ENCODE assay signal across 25 cellular contexts in the genomic region with DNA sequence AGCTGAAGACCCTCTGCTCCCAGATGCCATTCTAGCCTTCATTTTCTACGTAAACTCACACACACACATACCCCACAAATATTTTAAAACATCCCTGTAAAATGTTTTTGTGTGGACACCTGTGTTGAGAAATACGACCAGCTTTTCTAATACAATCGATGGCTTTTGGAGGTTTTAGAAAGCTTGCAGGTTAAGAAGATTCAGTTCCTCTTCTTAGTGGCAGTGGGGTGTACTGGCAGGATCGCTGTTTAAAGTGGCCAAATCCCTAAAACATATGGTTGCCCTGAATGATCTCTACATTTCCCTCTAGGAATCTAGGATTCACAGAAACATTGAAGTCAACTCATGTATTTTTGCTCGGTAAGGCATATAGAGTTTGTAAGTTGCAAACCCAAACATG.
"Had no signal": no experiment of that assay in that cellular context is flagged by ENCODE, and none has a peak within 500 bp of the region (broad histone marks: within the 10 kb centered on the region; RNA-seq: fewer than 3 reads in every experiment).

No MANE protein-coding gene starts in this region.

- H3K4me3 Mint-ChIP-seq: activated CD4-positive, alpha-beta T cell treated with anti-CD3 and anti-CD28 coated beads, Interleukin-2, amount 10 ng/mL, durations not matched to agents 7 days and 5 days; activated CD8-positive, alpha-beta T cell treated with anti-CD3 and anti-CD28 coated beads for 36 hours; effector memory CD8-positive, alpha-beta T cell; mesothelial cell of epicardium; naive thymus-derived CD8-positive, alpha-beta T cell; neural progenitor cell; stimulated activated naive CD8-positive, alpha-beta T cell treated with anti-CD3 and anti-CD28 coated beads, Interleukin-15, Interleukin-2, amounts not matched to agents 100 ng/mL and 50 ng/mL, for 24 hours had no signal

- H3K27me3 Mint-ChIP-seq: activated CD4-positive, alpha-beta T cell treated with anti-CD3 and anti-CD28 coated beads, Interleukin-2, amount 10 ng/mL, durations not matched to agents 7 days and 5 days had no signal

- H3K4me3 ChIP-seq: ascending aorta, dorsolateral prefrontal cortex, gastrocnemius medialis, neural progenitor cell, right lobe of liver, skin epidermis, tibial artery had no signal

- H2AFZ ChIP-seq: neural progenitor cell had no signal

- H3K4me2 ChIP-seq: neural progenitor cell had no signal

- H3K9me3 ChIP-seq: ascending aorta, gastrocnemius medialis, right lobe of liver, tibial artery had no signal

- H3K9ac ChIP-seq: neural progenitor cell had no signal

- H3K27ac ChIP-seq: ascending aorta, dorsolateral prefrontal cortex, gastrocnemius medialis, neural progenitor cell, right lobe of liver, skin epidermis, tibial artery, VCaP had no signal

- DNase-seq: activated CD4-positive, alpha-beta T cell treated with anti-CD3 and anti-CD28 coated beads, Interleukin-2, amount 10 ng/mL, durations not matched to agents 7 days and 5 days; activated CD4-positive, CD25-positive, alpha-beta regulatory T cell treated with anti-CD3 and anti-CD28 coated beads, Interleukin-2, amount 50 U/mL, for 72 hours; activated CD8-positive, alpha-beta T cell treated with anti-CD3 and anti-CD28 coated beads for 36 hours; central memory CD4-positive, alpha-beta T cell; dorsolateral prefrontal cortex; effector memory CD8-positive, alpha-beta T cell; gastrocnemius medialis; hippocampal formation; left ventricle myocardium superior; mammary epithelial cell; naive thymus-derived CD8-positive, alpha-beta T cell; posterior cingulate gyrus; right lobe of liver; stimulated activated CD4-positive, alpha-beta T cell treated with anti-CD3 and anti-CD28 coated beads, Interleukin-1b, Interleukin-23, amount 100 ng/mL, for 48 hours; tibial artery had no signal

- H3K36me3 Mint-ChIP-seq: activated naive CD4-positive, alpha-beta T cell treated with anti-CD3 and anti-CD28 coated beads, Interleukin-2, amount 50 U/mL, for 72 hours; mesothelial cell of epicardium; neural progenitor cell had no signal

- H3K27me3 ChIP-seq: ascending aorta, dorsolateral prefrontal cortex, gastrocnemius medialis, right lobe of liver had no signal

- ATAC-seq: activated CD8-positive, alpha-beta T cell treated with anti-CD3 and anti-CD28 coated beads for 36 hours; activated naive CD4-positive, alpha-beta T cell treated with anti-CD3 and anti-CD28 coated beads, Interleukin-2, amount 50 U/mL, for 72 hours; effector memory CD8-positive, alpha-beta T cell; esophagus mucosa; gastrocnemius medialis; left ventricle myocardium superior; naive thymus-derived CD8-positive, alpha-beta T cell; right lobe of liver had no signal

- H3K27ac Mint-ChIP-seq: activated CD4-positive, alpha-beta T cell treated with anti-CD3 and anti-CD28 coated beads, Interleukin-2, amount 10 ng/mL, durations not matched to agents 7 days and 5 days; activated CD8-positive, alpha-beta T cell treated with anti-CD3 and anti-CD28 coated beads for 36 hours; activated naive CD4-positive, alpha-beta T cell treated with anti-CD3 and anti-CD28 coated beads, Interleukin-2, amount 50 U/mL, for 72 hours; effector memory CD8-positive, alpha-beta T cell; mesothelial cell of epicardium; naive thymus-derived CD8-positive, alpha-beta T cell; neural progenitor cell; stimulated activated naive CD8-positive, alpha-beta T cell treated with anti-CD3 and anti-CD28 coated beads, Interleukin-15, Interleukin-2, amounts not matched to agents 100 ng/mL and 50 ng/mL, for 24 hours had no signal

- H3K4me1 ChIP-seq: ascending aorta, gastrocnemius medialis, neural progenitor cell, right lobe of liver, tibial artery had no signal

- H3K36me3 ChIP-seq: ascending aorta, gastrocnemius medialis, neural progenitor cell, right lobe of liver, tibial artery had no signal

- H3K9me3 Mint-ChIP-seq: activated CD4-positive, alpha-beta T cell treated with anti-CD3 and anti-CD28 coated beads, Interleukin-2, amount 10 ng/mL, durations not matched to agents 7 days and 5 days; activated CD8-positive, alpha-beta T cell treated with anti-CD3 and anti-CD28 coated beads for 36 hours; mesothelial cell of epicardium; neural progenitor cell; stimulated activated naive CD8-positive, alpha-beta T cell treated with anti-CD3 and anti-CD28 coated beads, Interleukin-15, Interleukin-2, amounts not matched to agents 100 ng/mL and 50 ng/mL, for 24 hours had no signal

- H3K4me1 Mint-ChIP-seq: activated CD4-positive, alpha-beta T cell treated with anti-CD3 and anti-CD28 coated beads, Interleukin-2, amount 10 ng/mL, durations not matched to agents 7 days and 5 days; mesothelial cell of epicardium had no signal

- FAIRE-seq: colon, endothelial cell of umbilical vein had no signal
